Comparison of ENCODE assay signal across 11 cellular contexts in the genomic region with DNA sequence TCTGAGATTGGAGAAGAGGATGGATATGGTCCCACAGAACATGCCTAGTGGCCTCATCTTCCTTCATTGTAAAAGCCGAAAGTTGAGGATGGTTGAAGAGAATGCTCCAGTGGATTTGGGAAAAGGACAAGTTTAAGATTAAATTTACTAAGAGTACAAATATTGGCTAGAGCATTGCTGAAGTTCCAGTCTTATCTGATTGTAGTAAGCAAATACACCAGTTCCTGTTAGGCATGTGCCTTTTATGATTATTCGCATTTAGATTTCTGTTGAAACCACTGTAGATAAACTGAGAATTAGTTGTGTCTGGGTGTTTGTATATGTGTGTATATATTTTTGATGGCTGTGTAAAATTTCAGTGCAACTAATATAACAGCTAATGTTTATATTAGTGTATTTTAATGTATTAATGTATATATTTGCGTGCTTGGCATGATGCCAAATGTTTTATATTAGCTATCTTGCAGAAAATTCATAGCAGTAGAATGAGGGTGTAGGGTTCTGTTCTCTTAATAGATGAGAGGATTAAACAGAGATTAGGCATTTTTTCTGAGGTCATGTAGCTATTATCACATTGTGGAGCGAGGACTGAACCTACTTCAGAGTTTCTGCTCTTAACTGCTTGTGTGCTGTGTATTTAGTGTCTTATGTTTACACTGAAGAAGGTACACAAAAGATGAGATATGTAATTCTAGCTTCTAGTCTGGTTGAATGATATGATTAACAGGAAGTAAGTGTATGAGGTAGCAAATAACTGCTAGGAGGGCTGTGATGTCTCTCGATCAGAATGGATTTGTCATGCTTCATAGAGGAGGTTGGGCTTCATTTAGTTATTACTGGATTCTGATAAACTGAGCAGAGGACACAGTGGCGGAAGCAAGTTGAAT. TPM values are rescaled to one million over a fixed set of nuclear protein-coding genes. Genes with fewer than 3 reads are reported as not detected.
DNase-seq lines count a peak whose midpoint lies in the region; ATAC-seq and TF ChIP-seq lines count a peak whose summit lies in the region.
"Had no signal": no experiment of that assay in that cellular context is flagged by ENCODE, and none has a peak within 500 bp of the region (broad histone marks: within the 10 kb centered on the region; RNA-seq: fewer than 3 reads in every experiment).

No MANE protein-coding gene starts in this region.

- peaks cover 26 to 44% of the 10 kb centered on the region in 2 experiments for H3K36me3 ChIP-seq in SK-N-SH (replicated peaks in 1 of 2; ENCODE audit: control insufficient read depth in 1 of 2, insufficient read depth in 2 of 2, low read length in 1 of 2)
- peaks cover 0 to 7% of the 10 kb centered on the region in 2 donors for H3K36me3 ChIP-seq in prostate gland
- H3K36me3 ChIP-seq: breast epithelium had no signal

- H3K27me3 ChIP-seq in SK-N-SH (ENCODE audit: insufficient read depth): no peaks in the 10 kb centered on the region
- H3K27me3 ChIP-seq in prostate gland (replicated peaks; ENCODE audit: insufficient read depth): no peaks in the 10 kb centered on the region
- H3K27me3 ChIP-seq: breast epithelium had no signal

- H3K27ac Mint-ChIP-seq in central memory CD8-positive, alpha-beta T cell (ENCODE audit: low read depth): peak overlapping the region; percentile 69

- no peak overlapping the region for H3K9ac ChIP-seq in SK-N-SH

- ATAC-seq in SK-N-SH treated with all-trans-retinoic acid at 6 μM for 48 hours (no peak; the same call in 2 of the 3 replicates), HG02938 (IDR thresholded peaks at IDR 0.05; ENCODE audit: unreplicated experiment) (no peak)
- ATAC-seq in central memory CD8-positive, alpha-beta T cell (replicated peaks; ENCODE audit: extremely low read depth, poor library complexity, severe bottlenecking): no peak

- CTCF ChIA-PET in SK-N-SH (lab: Yijun Ruan, JAX): interaction anchor here (0.7 kb wide), 1 partner anchor 133 kb away, joined by 3 read pairs; no protein-coding TSS in a partner anchor

- H3K4me3 ChIP-seq in SK-N-SH (ENCODE audit: low read depth in 2 of 2, low read length in 1 of 2) (no peak overlapping the region), prostate gland (peak overlapping the region in 1 of 2 donors; percentile 3)
- H3K4me3 ChIP-seq: breast epithelium had no signal

- no peak for DNase-seq in SK-N-SH
- DNase-seq in NCI-H69 (lab: John Stamatoyannopoulos, UW): peak; percentile 75
- no peak for DNase-seq in central memory CD8-positive, alpha-beta T cell (ENCODE audit: low spot score in 2 of 2)
- no peak for DNase-seq in prostate gland (ENCODE audit: low spot score)
- no peak for DNase-seq in amygdala (lab: John Stamatoyannopoulos, UW)
- no peak for DNase-seq in stimulated activated CD4-positive, alpha-beta T cell treated with anti-CD3 and anti-CD28 coated beads, Interleukin-4, amount 100 ng/mL, for 4 hours
- DNase-seq: NCI-H1105 treated with DMSO at 0.1 percent for 48 hours, T-helper 9 cell had no signal

- H3K9me3 Mint-ChIP-seq in central memory CD8-positive, alpha-beta T cell: no peaks in the 10 kb centered on the region

- H3K9me3 ChIP-seq in SK-N-SH (no peaks in the 10 kb centered on the region), prostate gland (no peaks in the 10 kb centered on the region)
- H3K9me3 ChIP-seq: breast epithelium had no signal

- H4K20me1 ChIP-seq in SK-N-SH (ENCODE audit: insufficient read depth): no peaks in the 10 kb centered on the region

- 78% methylated on average over 6 of the region's 6 CpGs for WGBS in SK-N-SH (ENCODE audit: low lambda C conversion rate)
- 52% methylated on average over 6 of the region's 6 CpGs for WGBS in prostate gland

- POLR2A ChIA-PET in SK-N-SH (lab: Yijun Ruan, JAX): no interaction called here

- TF ChIP-seq CTCF in SK-N-SH (IDR thresholded peaks at IDR 0.05) (no peak), prostate gland (IDR thresholded peaks at IDR 0.05) (no peak)

- no peaks in the 10 kb centered on the region for H3K27me3 Mint-ChIP-seq in central memory CD8-positive, alpha-beta T cell

- intact Hi-C loops in prostate gland (cut with DNase I): no loop called here

- no peak for TF ChIP-seq POLR2A in prostate gland (IDR thresholded peaks at IDR 0.05)

- H3K27ac ChIP-seq in SK-N-SH (ENCODE audit: low read depth in 2 of 2, low read length in 1 of 2): peak overlapping the region in 1 of 2 experiments; percentile 24; a peak in 2 of 4 replicates
- peak overlapping the region; percentile 21 to 56 for H3K27ac ChIP-seq in prostate gland
- H3K27ac ChIP-seq: breast epithelium had no signal

- H3K4me1 ChIP-seq in SK-N-SH (ENCODE audit: control insufficient read depth in 1 of 2, insufficient read depth in 2 of 2, low read depth in 1 of 2, low read length in 1 of 2): peaks cover 0 to 5% of the 10 kb centered on the region in 2 experiments; a peak in 1 of 4 replicates
- H3K4me1 ChIP-seq in prostate gland (replicated peaks): no peaks in the 10 kb centered on the region
- H3K4me1 ChIP-seq: breast epithelium had no signal

- H3K4me1 Mint-ChIP-seq in central memory CD8-positive, alpha-beta T cell: peaks cover 9% of the 10 kb centered on the region

- no peaks in the 10 kb centered on the region for H3K9me2 ChIP-seq in SK-N-SH

- TF ChIP-seq EP300 in SK-N-SH (IDR thresholded peaks at IDR 0.05; ENCODE audit: borderline replicate concordance in 1 of 2, low read depth in 1 of 2, low read length in 1 of 2): no peak

- H2AFZ ChIP-seq in SK-N-SH (ENCODE audit: low read depth): no peak overlapping the region

- H3K36me3 Mint-ChIP-seq in central memory CD8-positive, alpha-beta T cell (ENCODE audit: insufficient read depth): peaks cover 54% of the 10 kb centered on the region

- H3K4me3 Mint-ChIP-seq in central memory CD8-positive, alpha-beta T cell: no peak overlapping the region

- H3K4me2 ChIP-seq in SK-N-SH: no peak overlapping the region

- no peak for TF ChIP-seq RAD21 in SK-N-SH (IDR thresholded peaks at IDR 0.05; ENCODE audit: low read length)

- no peaks in the 10 kb centered on the region for H3F3A ChIP-seq in SK-N-SH (replicated peaks; ENCODE audit: insufficient read depth)

- H3K79me2 ChIP-seq in SK-N-SH (ENCODE audit: insufficient read depth): no peaks in the 10 kb centered on the region

TF ChIP-seq in SK-N-SH, 30 proteins besides CTCF, POLR2A, EP300 and RAD21:
- TF ChIP-seq CHD2 (IDR thresholded peaks at IDR 0.05; ENCODE audit: low read length, partially characterized antibody) (no peak), NFIC (IDR thresholded peaks at IDR 0.05; ENCODE audit: borderline replicate concordance) (0 out of 2 replicates have a peak, but pooled peaks have one; percentile 12), SMC3 (IDR thresholded peaks at IDR 0.05; ENCODE audit: low read depth, low read length) (no peak)

TF ChIP-seq in SK-N-SH treated with all-trans-retinoic acid at 6 μM for 48 hours, 23 proteins besides CTCF, POLR2A, EP300 and RAD21:
- TF ChIP-seq ARNTL (CRISPR knock-in tag; IDR thresholded peaks at IDR 0.05; ENCODE audit: borderline replicate concordance, low read depth): no peak
- TF ChIP-seq ZNF8 (CRISPR knock-in tag; IDR thresholded peaks at IDR 0.05): no peak

RNA-seq across cellular contexts. Expression of a gene that starts 21.2 kb away (rescaled TPM):
- polyA plus RNA-seq in SK-N-SH (2012; rRNA removed): 21.8 and 24.5 TPM in 2 replicates
- 35.8 and 58.8 TPM in 2 replicates for polyA plus RNA-seq in SK-N-SH (2012; cell fraction: cytosol; rRNA removed)
- polyA plus RNA-seq in SK-N-SH (2012; cell fraction: nucleus; rRNA removed): 10.8 and 21.0 TPM in 2 replicates
- total RNA-seq in prostate gland: 10 to 100 TPM; 40.4 to 46.7 TPM

RNA-seq across cellular contexts. Expression of a gene that starts 22.6 kb away (rescaled TPM):
- polyA plus RNA-seq in SK-N-SH (2012; rRNA removed): 0.67 and 0.91 TPM in 2 replicates
- 0.68 and 0.87 TPM in 2 replicates for polyA plus RNA-seq in SK-N-SH (2012; cell fraction: cytosol; rRNA removed)
- 1.9 and 2.8 TPM in 2 replicates for polyA plus RNA-seq in SK-N-SH (2012; cell fraction: nucleus; rRNA removed)
- total RNA-seq in prostate gland: 10 to 100 TPM; 11.9 to 13.5 TPM

RNA-seq across cellular contexts. Expression of a gene that starts 29.2 kb away (rescaled TPM):
- polyA plus RNA-seq in SK-N-SH (2012; rRNA removed): 14.6 and 22.4 TPM in 2 replicates
- polyA plus RNA-seq in SK-N-SH (2012; cell fraction: cytosol; rRNA removed): 6.0 and 8.2 TPM in 2 replicates
- 36.7 and 94.2 TPM in 2 replicates for polyA plus RNA-seq in SK-N-SH (2012; cell fraction: nucleus; rRNA removed)
- total RNA-seq in prostate gland: 10 to 100 TPM; 30.3 to 47.1 TPM
